ENCODE assay signal across 25 cellular contexts in genomic region chr9:132990781-132991180, GRCh38. TPM values are rescaled to one million over a fixed set of nuclear protein-coding genes. Genes with fewer than 3 reads are reported as not detected.
"Had no signal": no experiment of that assay in that cellular context is flagged by ENCODE, and none has a peak within 500 bp of the region (broad histone marks: within the 10 kb centered on the region; RNA-seq: fewer than 3 reads in every experiment).

No MANE protein-coding gene starts in this region.

- ATAC-seq: foreskin keratinocyte; naive thymus-derived CD4-positive, alpha-beta T cell; stimulated activated naive CD8-positive, alpha-beta T cell treated with anti-CD3 and anti-CD28 coated beads, Interleukin-15, amount 100 ng/mL, for 72 hours had no signal

- H3K4me1 ChIP-seq: foreskin keratinocyte, pancreas, right lobe of liver, uterus had no signal

- H2AFZ ChIP-seq: hepatocyte had no signal

- H3K36me3 ChIP-seq: left ventricle myocardium inferior, neutrophil, pancreas, right lobe of liver, suprapubic skin, transverse colon, uterus had no signal

- H3K27ac ChIP-seq: coronary artery, foreskin keratinocyte, hepatocyte, left ventricle myocardium inferior, neutrophil, pancreas, right lobe of liver, suprapubic skin, transverse colon, uterus had no signal

- DNase-seq: activated CD4-positive, alpha-beta T cell treated with anti-CD3 and anti-CD28 coated beads, Interleukin-2, amount 10 ng/mL, durations not matched to agents 24 days and 14 days; activated CD8-positive, alpha-beta T cell treated with anti-CD3 and anti-CD28 coated beads for 36 hours; activated naive CD4-positive, alpha-beta T cell treated with Interleukin-2 at 50 U/mL for 16 hours; activated naive CD8-positive, alpha-beta T cell treated with anti-CD3 and anti-CD28 coated beads, Interleukin-2, amount 10 ng/mL, durations not matched to agents 7 days and 5 days; activated T-cell treated with anti-CD3 and anti-CD28 coated beads, Interleukin-2, amount 50 U/mL, for 1 hour; central memory CD4-positive, alpha-beta T cell; left ventricle myocardium inferior; pancreas; right lobe of liver; small intestine; stimulated activated CD4-positive, alpha-beta T cell treated with anti-CD3 and anti-CD28 coated beads, Interleukin-15, amount 100 ng/mL, for 24 hours; stimulated activated CD4-positive, alpha-beta T cell treated with anti-CD3 and anti-CD28 coated beads, Interleukin-2, amount 100 ng/mL, for 48 hours; stimulated activated naive CD8-positive, alpha-beta T cell treated with anti-CD3 and anti-CD28 coated beads, Interleukin-15, amount 100 ng/mL, for 72 hours; transverse colon; uterus had no signal

- H3K27me3 ChIP-seq: hepatocyte, pancreas, right lobe of liver, uterus had no signal

- H3K4me3 ChIP-seq: coronary artery, hepatocyte, left ventricle myocardium inferior, pancreas, right lobe of liver, suprapubic skin, transverse colon, uterus had no signal

- H3K9me3 ChIP-seq: left ventricle myocardium inferior, neutrophil, pancreas, right lobe of liver, suprapubic skin, transverse colon, uterus had no signal

- H3K79me2 ChIP-seq: hepatocyte had no signal

- FAIRE-seq: keratinocyte, pancreas, small intestine had no signal

- H3K4me2 ChIP-seq: hepatocyte had no signal

RNA-seq across cellular contexts. Expression of gene GFI1B, which starts 12.3 kb away (rescaled TPM):
- total RNA-seq: activated CD4-positive, alpha-beta T cell treated with anti-CD3 and anti-CD28 coated beads, Interleukin-2, amount 10 ng/mL, durations not matched to agents 24 days and 14 days; activated CD8-positive, alpha-beta T cell treated with anti-CD3 and anti-CD28 coated beads for 36 hours; activated naive CD8-positive, alpha-beta T cell treated with anti-CD3 and anti-CD28 coated beads, Interleukin-2, amount 10 ng/mL, durations not matched to agents 7 days and 5 days; activated T-helper 2 cell treated with anti-CD3 and anti-CD28 coated beads, Interferon-gamma antibody, Interleukin-2, Interleukin-4, amounts not matched to agents 10 μg/mL and 5 μg/mL and 100 μg/mL, durations not matched to agents 14 hours and 24 hours and 36 hours; epithelial cell of proximal tubule; foreskin keratinocyte; pulmonary artery endothelial cell; suprapubic skin had no signal
- polyA plus RNA-seq: foreskin keratinocyte; hepatocyte; keratinocyte; naive thymus-derived CD4-positive, alpha-beta T cell had no signal
